Comparison of ENCODE assay signal across 13 cellular contexts in the genomic region with DNA sequence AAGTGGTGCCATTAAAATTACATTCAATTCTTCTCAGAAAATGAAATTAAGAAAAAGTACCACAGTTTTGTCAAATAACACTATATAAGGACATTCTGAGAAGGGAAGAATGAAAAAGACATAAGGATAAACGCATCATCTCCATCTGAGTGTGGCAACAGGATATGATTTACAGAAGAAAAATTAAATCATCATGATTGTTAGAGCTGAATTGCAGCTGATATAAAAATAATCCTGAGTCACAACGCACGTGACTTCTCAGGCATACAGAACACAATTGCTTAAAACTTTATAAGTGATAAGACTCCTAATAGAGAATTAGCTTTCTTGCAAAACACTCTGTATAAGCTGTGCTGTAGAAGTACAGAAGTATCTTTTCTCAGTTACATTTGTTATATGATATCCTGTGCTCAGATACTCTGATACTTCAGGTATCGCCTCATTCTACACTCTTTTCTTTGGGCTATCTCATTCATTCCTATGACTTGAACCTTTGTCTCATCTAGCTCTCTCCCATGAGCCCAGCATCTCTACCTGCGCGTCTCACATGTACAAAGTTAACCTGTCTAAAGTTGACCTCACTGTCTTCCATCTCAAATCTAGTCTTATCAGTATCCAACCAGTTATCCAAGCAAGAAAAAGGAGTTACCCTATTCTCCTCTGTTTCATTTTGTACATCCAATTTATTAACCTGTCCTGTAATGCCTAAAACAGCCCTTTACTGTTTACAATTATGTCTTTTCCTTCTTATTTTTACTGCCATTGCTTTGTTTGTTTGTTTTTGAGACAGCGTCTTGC.
DNase-seq lines count a peak whose midpoint lies in the region; ATAC-seq and TF ChIP-seq lines count a peak whose summit lies in the region.
"Had no signal": no experiment of that assay in that cellular context is flagged by ENCODE, and none has a peak within 500 bp of the region (broad histone marks: within the 10 kb centered on the region; RNA-seq: fewer than 3 reads in every experiment).

No MANE protein-coding gene starts in this region.

- H3K4me3 ChIP-seq in astrocyte of the spinal cord (ENCODE audit: low read depth, low read length): no peak overlapping the region
- H3K4me3 ChIP-seq in aorta (ENCODE audit: low read length in 2 of 2): no peak overlapping the region
- H3K4me3 ChIP-seq: coronary artery, right atrium auricular region had no signal

- H3K4me1 ChIP-seq in aorta (ENCODE audit: control insufficient read depth in 1 of 2, insufficient read depth in 2 of 2, low read length in 2 of 2): peaks cover 4 to 13% of the 10 kb centered on the region in 2 donors
- H3K4me1 ChIP-seq: right atrium auricular region had no signal

- peak overlapping the region; percentile 23 for H3K4me3 Mint-ChIP-seq in HFFc6
- H3K4me3 Mint-ChIP-seq: activated naive CD4-positive, alpha-beta T cell treated with anti-CD3 and anti-CD28 coated beads, Interleukin-2, amount 50 U/mL, for 24 hours; stimulated activated naive CD8-positive, alpha-beta T cell treated with anti-CD3 and anti-CD28 coated beads, Interleukin-15, Interleukin-2, amounts not matched to agents 100 ng/mL and 50 ng/mL, for 24 hours had no signal

- peak overlapping the region; percentile 90 for H3K27ac Mint-ChIP-seq in HFFc6
- H3K27ac Mint-ChIP-seq: activated naive CD4-positive, alpha-beta T cell treated with anti-CD3 and anti-CD28 coated beads, Interleukin-2, amount 50 U/mL, for 24 hours; stimulated activated naive CD8-positive, alpha-beta T cell treated with anti-CD3 and anti-CD28 coated beads, Interleukin-15, Interleukin-2, amounts not matched to agents 100 ng/mL and 50 ng/mL, for 24 hours had no signal

- H3K9me3 Mint-ChIP-seq in HFFc6: peaks cover 5% of the 10 kb centered on the region; the same call in 1 of the 2 replicates
- H3K9me3 Mint-ChIP-seq: activated naive CD4-positive, alpha-beta T cell treated with anti-CD3 and anti-CD28 coated beads, Interleukin-2, amount 50 U/mL, for 24 hours; stimulated activated naive CD8-positive, alpha-beta T cell treated with anti-CD3 and anti-CD28 coated beads, Interleukin-15, Interleukin-2, amounts not matched to agents 100 ng/mL and 50 ng/mL, for 24 hours had no signal

- peaks cover 28% of the 10 kb centered on the region for H3K36me3 Mint-ChIP-seq in HFFc6 (ENCODE audit: low read depth)
- H3K36me3 Mint-ChIP-seq: activated naive CD4-positive, alpha-beta T cell treated with anti-CD3 and anti-CD28 coated beads, Interleukin-2, amount 50 U/mL, for 24 hours had no signal

- TF ChIP-seq CTCF in HFFc6 (IDR thresholded peaks at IDR 0.05) (0 out of 2 replicates have a peak, but pooled peaks have one; percentile 16), astrocyte of the spinal cord (IDR thresholded peaks at IDR 0.05; ENCODE audit: low read depth, low read length) (no peak)

- H3K4me1 Mint-ChIP-seq in HFFc6 (ENCODE audit: low read depth): peaks cover 77% of the 10 kb centered on the region
- H3K4me1 Mint-ChIP-seq: activated naive CD4-positive, alpha-beta T cell treated with anti-CD3 and anti-CD28 coated beads, Interleukin-2, amount 50 U/mL, for 24 hours had no signal

- no peaks in the 10 kb centered on the region; the same call in 1 of the 2 replicates for H3K27me3 Mint-ChIP-seq in HFFc6 (ENCODE audit: insufficient read depth)
- H3K27me3 Mint-ChIP-seq: activated naive CD4-positive, alpha-beta T cell treated with anti-CD3 and anti-CD28 coated beads, Interleukin-2, amount 50 U/mL, for 24 hours; stimulated activated naive CD8-positive, alpha-beta T cell treated with anti-CD3 and anti-CD28 coated beads, Interleukin-15, Interleukin-2, amounts not matched to agents 100 ng/mL and 50 ng/mL, for 24 hours had no signal

- in situ Hi-C loops in astrocyte of the spinal cord (cut with HindIII; ENCODE audit: low sequenced_read_pairs): no loop called here
- in situ Hi-C loops in G401 (cut with HindIII; ENCODE audit: low sequenced_read_pairs): no loop called here

- no peaks in the 10 kb centered on the region for H3K27me3 ChIP-seq in aorta (ENCODE audit: control insufficient read depth in 1 of 2, insufficient read depth in 2 of 2, low read length in 1 of 2)
- H3K27me3 ChIP-seq: right atrium auricular region had no signal

- DNase-seq in HFFc6 (peak; percentile 73), astrocyte of the spinal cord (ENCODE audit: low read depth, low spot score) (peak; percentile 66), glomerular visceral epithelial cell (ENCODE audit: extremely low spot score) (peak; percentile 36), aorta (no peak), globus pallidus (ENCODE audit: low spot score) (no peak), NCI-H82 (lab: John Stamatoyannopoulos, UW) (no peak), G401 (ENCODE audit: low spot score) (no peak)
- DNase-seq: Calu3, kidney glomerular epithelial cell had no signal

- 67% methylated on average over 7 of the region's 7 CpGs for WGBS in aorta, 2 donors

- peak; percentile 30 for ATAC-seq in aorta (ENCODE audit: low FRiP score)

- H3K9me3 ChIP-seq in aorta (ENCODE audit: control insufficient read depth, low read length): no peaks in the 10 kb centered on the region
- H3K9me3 ChIP-seq: right atrium auricular region had no signal

- intact Hi-C loops in aorta (cut with DNase I): loop anchor here in 1 of 2 donors (5.0 kb wide), 1 partner anchor 140 kb away; no protein-coding TSS in a partner anchor

- peak overlapping the region in 1 of 2 donors; percentile 90 for H3K27ac ChIP-seq in aorta (ENCODE audit: low read depth in 1 of 2, low read length in 2 of 2)
- H3K27ac ChIP-seq: coronary artery, right atrium auricular region had no signal

- H3K36me3 ChIP-seq in aorta (ENCODE audit: control insufficient read depth in 1 of 2, insufficient read depth in 2 of 2, low read length in 1 of 2): no peaks in the 10 kb centered on the region
- H3K36me3 ChIP-seq: right atrium auricular region had no signal

Comparison
In these comparisons a context has a peak if more than half of its experiments do, and no peak if none do; other contexts are left out.
1. DNase-seq: peak in HFFc6 (single experiment), astrocyte of the spinal cord (single experiment) and glomerular visceral epithelial cell (single experiment); none in aorta (0 of 2), globus pallidus (single experiment), NCI-H82 (single experiment) and G401 (single experiment).